ENCODE assay signal across 1 cellular context in genomic region chr7:7321681-7322080, GRCh38.
TF ChIP-seq lines count a peak whose summit lies in the region.

No MANE protein-coding gene starts in this region.

TF ChIP-seq in K562, 482 proteins besides CTCF, POLR2A, EP300 and RAD21 (continued from another document):
- TF ChIP-seq PRDM10 (IDR thresholded peaks at IDR 0.05; ENCODE audit: partially characterized antibody) (no peak), ZNF134 (CRISPR knock-in tag; conservative IDR thresholded peaks at IDR 0.05) (no peak), SMAD4 (CRISPR knock-in tag; conservative IDR thresholded peaks at IDR 0.05) (no peak), ATF3 (IDR thresholded peaks at IDR 0.05) (no peak), ATF3 (CRISPR knock-in tag; conservative IDR thresholded peaks at IDR 0.05) (no peak), ZNF583 (CRISPR knock-in tag; IDR thresholded peaks at IDR 0.05) (no peak), ZNF347 (CRISPR knock-in tag; IDR thresholded peaks at IDR 0.05; ENCODE audit: low read depth) (no peak), HBP1 (CRISPR knock-in tag; IDR thresholded peaks at IDR 0.05) (no peak), SAFB2 (IDR thresholded peaks at IDR 0.05; ENCODE audit: borderline replicate concordance, low read depth, low read length, severe bottlenecking) (no peak), ZNF696 (CRISPR knock-in tag; conservative IDR thresholded peaks at IDR 0.05) (no peak), KLF1 (tag; IDR thresholded peaks at IDR 0.05) (no peak), RBM17 (IDR thresholded peaks at IDR 0.05; ENCODE audit: borderline replicate concordance, low read depth, low read length) (no peak)
